Comparison of ENCODE assay signal across 8 cellular contexts in genomic region chr16:46688657-46689491, GRCh38. TPM values are rescaled to one million over a fixed set of nuclear protein-coding genes. Genes with fewer than 3 reads are reported as not detected.
DNase-seq lines count a peak whose midpoint lies in the region; ATAC-seq lines count a peak whose summit lies in the region.

TSS of gene VPS35 (minus strand) at chr16:46689178. CDS start at chr16:46689133, 45 bp downstream.

- H3K27me3 ChIP-seq in right cardiac atrium (ENCODE audit: control insufficient read depth, insufficient read depth), result no peaks in the 10 kb centered on the region
- H3K27me3 ChIP-seq in aorta (ENCODE audit: control insufficient read depth in 1 of 2, insufficient read depth in 2 of 2, low read length in 1 of 2), result no peaks in the 10 kb centered on the region

- intact Hi-C loops in right cardiac atrium (cut with DNase I) (loop anchor here in 1 of 4 donors (10.0 kb wide), 1 partner anchor 116 kb away; no protein-coding TSS in a partner anchor), aorta (cut with DNase I) (loop anchor here (5.0 to 10.0 kb wide), 3 partner anchors 193 to 283 kb away; partner anchors contain the start of genes GPT2 (in 2 of the 2) and DNAJA2 (in 1 of the 2))

- H3K4me1 ChIP-seq in right cardiac atrium (ENCODE audit: control insufficient read depth, insufficient read depth, low read length) (peaks cover 5% of the 10 kb centered on the region), aorta (ENCODE audit: control insufficient read depth in 1 of 2, insufficient read depth in 2 of 2, low read length in 2 of 2) (peaks cover 0 to 2% of the 10 kb centered on the region in 2 donors)

- H3K36me3 ChIP-seq in aorta (ENCODE audit: control insufficient read depth in 1 of 2, insufficient read depth in 2 of 2, low read length in 1 of 2), result no peaks in the 10 kb centered on the region

- WGBS in right cardiac atrium, result under 1% methylated on average over 60 of the region's 60 CpGs
- 0% methylated on average over 60 of the region's 60 CpGs for WGBS in aorta, 2 donors

- H3K27ac ChIP-seq in right cardiac atrium (ENCODE audit: low read length) (peak within 1 kb of the TSS; percentile 87), aorta (ENCODE audit: low read depth in 1 of 2, low read length in 2 of 2) (peak within 1 kb of the TSS in 1 of 2 donors; percentile 96)

- no peaks in the 10 kb centered on the region for H3K9me3 ChIP-seq in right cardiac atrium (ENCODE audit: control insufficient read depth, low read length)
- no peaks in the 10 kb centered on the region for H3K9me3 ChIP-seq in aorta (ENCODE audit: control insufficient read depth, low read length)

- peak within 1 kb of the TSS; percentile 72 for H3K4me3 ChIP-seq in right cardiac atrium (ENCODE audit: low read length)
- peak within 1 kb of the TSS; percentile 64 to 85 for H3K4me3 ChIP-seq in aorta (ENCODE audit: low read length in 2 of 2)

- ATAC-seq in GM18498 (IDR thresholded peaks at IDR 0.05; ENCODE audit: unreplicated experiment), result peak; percentile 84
- peak; percentile 86 for ATAC-seq in HG02938 (IDR thresholded peaks at IDR 0.05; ENCODE audit: unreplicated experiment)
- ATAC-seq in right cardiac atrium, result peak; percentile 98
- peak; percentile 100 for ATAC-seq in aorta (ENCODE audit: low FRiP score)

- DNase-seq in NCI-H1694 treated with DMSO at 0.1 percent for 48 hours (lab: John Stamatoyannopoulos, UW) (peak; percentile 98), T-helper 2 cell (peak; percentile 98 to 100 (median 99)), anterior cingulate cortex (lab: John Stamatoyannopoulos, UW) (peak; percentile 96 to 100 (median 99)), right cardiac atrium (peak; percentile 100), putamen (ENCODE audit: low spot score) (peak; percentile 99), aorta (peak; percentile 100)

RNA-seq across cellular contexts. Expression of gene VPS35, which starts in this region (rescaled TPM):
- total RNA-seq in right cardiac atrium (10 to 100 TPM; 77.5 to 94.2 (median 84.9) TPM), aorta (10 to 100 TPM; 52.8 to 79.5 TPM)
- polyA plus RNA-seq in right cardiac atrium (26.7 TPM), aorta (10 to 100 TPM; 27.5 to 28.1 TPM)
